In genomic region chr5:96718635-96719077, GRCh38 we compare ENCODE assay signal across 10 cellular contexts. TPM values are rescaled to one million over a fixed set of nuclear protein-coding genes. Genes with fewer than 3 reads are reported as not detected.
DNase-seq lines count a peak whose midpoint lies in the region; ATAC-seq and TF ChIP-seq lines count a peak whose summit lies in the region.
"Had no signal": no experiment of that assay in that cellular context is flagged by ENCODE, and none has a peak within 500 bp of the region (broad histone marks: within the 10 kb centered on the region; RNA-seq: fewer than 3 reads in every experiment).

No MANE protein-coding gene starts in this region.

- H3K27ac ChIP-seq in adrenal gland (peak overlapping the region in 1 of 5 donors; percentile 8), neuronal stem cell (replicated peaks; ENCODE audit: low read length) (no peak overlapping the region)
- H3K27ac ChIP-seq: HL-60 had no signal

- no peak overlapping the region for H2BK5ac ChIP-seq in neuronal stem cell (ENCODE audit: low read length)

- H3K14ac ChIP-seq in neuronal stem cell (ENCODE audit: low read length): no peak overlapping the region

- H2AK5ac ChIP-seq in neuronal stem cell (ENCODE audit: low read depth, low read length): no peak overlapping the region

- H3K23ac ChIP-seq in neuronal stem cell (ENCODE audit: low read depth, low read length, poor library complexity): no peak overlapping the region

- no peak overlapping the region for H2AFZ ChIP-seq in neuronal stem cell (ENCODE audit: low read length)

- H3K4me2 ChIP-seq in neuronal stem cell (ENCODE audit: insufficient read depth, low read length, poor library complexity, severe bottlenecking): no peak overlapping the region

- H3K9me3 ChIP-seq in adrenal gland (replicated peaks in 1 of 3): no peaks in the 10 kb centered on the region
- H3K9me3 ChIP-seq in neuronal stem cell (replicated peaks in 1 of 2; ENCODE audit: control insufficient read depth in 2 of 2, insufficient read depth in 1 of 2, low read depth in 1 of 2, low read length in 2 of 2): no peaks in the 10 kb centered on the region

- H3K4me1 ChIP-seq in adrenal gland (replicated peaks in 1 of 2) (peaks cover 10 to 40% of the 10 kb centered on the region in 2 donors), neuronal stem cell (ENCODE audit: control insufficient read depth in 2 of 2, insufficient read depth in 1 of 2, low read depth in 1 of 2, low read length in 2 of 2) (peaks cover 0 to 8% of the 10 kb centered on the region in 2 donors)

- no peak overlapping the region for H3K4ac ChIP-seq in neuronal stem cell (ENCODE audit: low read length)

- DNase-seq in activated naive CD4-positive, alpha-beta T cell treated with anti-CD3 and anti-CD28 coated beads, Interleukin-2, amount 50 U/mL, for 72 hours (ENCODE audit: low spot score in 2 of 2): no peak
- DNase-seq in activated naive CD4-positive, alpha-beta T cell treated with anti-CD3 and anti-CD28 coated beads, Interleukin-2, amount 10 ng/mL, durations not matched to agents 7 days and 5 days: no peak
- DNase-seq in adrenal gland (peak in 6 of 7 donors; percentile 53 to 81 (median 70)), kidney tubule cell (ENCODE audit: low spot score) (peak; percentile 93), NCI-H128 (lab: John Stamatoyannopoulos, UW; ENCODE audit: unreplicated experiment) (no peak), neuronal stem cell (ENCODE audit: low spot score) (no peak), SKM-1 (lab: John Stamatoyannopoulos, UW; ENCODE audit: unreplicated experiment) (no peak)
- DNase-seq: NCI-H526 had no signal

- intact Hi-C loops in adrenal gland (cut with DNase I): no loop called here

- H3K79me1 ChIP-seq in neuronal stem cell (ENCODE audit: low read depth, low read length): no peaks in the 10 kb centered on the region

- H2BK12ac ChIP-seq in neuronal stem cell (ENCODE audit: low read length): no peak overlapping the region

- H3K36me3 ChIP-seq in adrenal gland (replicated peaks in 1 of 2) (no peaks in the 10 kb centered on the region), neuronal stem cell (replicated peaks in 1 of 2; ENCODE audit: control insufficient read depth in 2 of 2, insufficient read depth in 2 of 2, low read length in 2 of 2) (no peaks in the 10 kb centered on the region)

- no peak overlapping the region for H4K8ac ChIP-seq in neuronal stem cell (ENCODE audit: low read depth, low read length)

- no peak overlapping the region for H2BK15ac ChIP-seq in neuronal stem cell (ENCODE audit: low read length)

- ATAC-seq in activated naive CD4-positive, alpha-beta T cell treated with anti-CD3 and anti-CD28 coated beads, Interleukin-2, amount 50 U/mL, for 72 hours: peak; percentile 12 to 44
- ATAC-seq in activated CD4-positive, CD25-positive, alpha-beta regulatory T cell treated with anti-CD3 and anti-CD28 coated beads, Interleukin-2, amount 50 U/mL, for 24 hours: no peak

- H3K9ac ChIP-seq in neuronal stem cell (ENCODE audit: low read depth, low read length, poor library complexity): no peak overlapping the region

- H3K4me1 Mint-ChIP-seq in activated naive CD4-positive, alpha-beta T cell treated with anti-CD3 and anti-CD28 coated beads, Interleukin-2, amount 10 ng/mL, durations not matched to agents 7 days and 5 days: peaks cover 22% of the 10 kb centered on the region

- peak overlapping the region in 1 of 2 donors; percentile 12 for H3K27ac Mint-ChIP-seq in activated naive CD4-positive, alpha-beta T cell treated with anti-CD3 and anti-CD28 coated beads, Interleukin-2, amount 50 U/mL, for 72 hours
- H3K27ac Mint-ChIP-seq in activated naive CD4-positive, alpha-beta T cell treated with anti-CD3 and anti-CD28 coated beads, Interleukin-2, amount 10 ng/mL, durations not matched to agents 7 days and 5 days: no peak overlapping the region

- no peaks in the 10 kb centered on the region for H3K27me3 Mint-ChIP-seq in activated naive CD4-positive, alpha-beta T cell treated with anti-CD3 and anti-CD28 coated beads, Interleukin-2, amount 10 ng/mL, durations not matched to agents 7 days and 5 days

- H2BK120ac ChIP-seq in neuronal stem cell (ENCODE audit: low read depth, low read length): no peak overlapping the region

- H3K4me3 ChIP-seq in adrenal gland: no peak overlapping the region
- no peak overlapping the region for H3K4me3 ChIP-seq in neuronal stem cell (ENCODE audit: low read length in 2 of 2)

- H3K4me3 Mint-ChIP-seq in activated naive CD4-positive, alpha-beta T cell treated with anti-CD3 and anti-CD28 coated beads, Interleukin-2, amount 10 ng/mL, durations not matched to agents 7 days and 5 days: no peak overlapping the region

- peaks cover 0 to 4% of the 10 kb centered on the region in 2 donors for H3K9me3 Mint-ChIP-seq in activated naive CD4-positive, alpha-beta T cell treated with anti-CD3 and anti-CD28 coated beads, Interleukin-2, amount 50 U/mL, for 72 hours
- no peaks in the 10 kb centered on the region for H3K9me3 Mint-ChIP-seq in activated naive CD4-positive, alpha-beta T cell treated with anti-CD3 and anti-CD28 coated beads, Interleukin-2, amount 10 ng/mL, durations not matched to agents 7 days and 5 days

- 59 to 79% (median 69%) methylated on average over 7 of the region's 7 CpGs for WGBS in adrenal gland, 4 donors
- no CpG with 5 or more reads among the region's 7 CpGs for WGBS in neuronal stem cell (ENCODE audit: extremely low coverage in 2 of 2, insufficient read length in 2 of 2, insufficient replicate concordance in 1 of 2), 2 donors

- no peak overlapping the region for H3K18ac ChIP-seq in neuronal stem cell (ENCODE audit: low read length)

- no peak overlapping the region for H4K91ac ChIP-seq in neuronal stem cell (ENCODE audit: low read depth, low read length, poor library complexity)

- peak in 1 of 6 experiments; percentile 7 for TF ChIP-seq CTCF in adrenal gland (IDR thresholded peaks at IDR 0.05)

- CTCF ChIA-PET in activated naive CD4-positive, alpha-beta T cell treated with anti-CD3 and anti-CD28 coated beads, Interleukin-2, amount 10 ng/mL, durations not matched to agents 7 days and 5 days (lab: Charles Lee): interaction anchor here (2.2 kb wide), 1 partner anchor 11 kb away, joined by 5 read pairs; no protein-coding TSS in a partner anchor

- no peaks in the 10 kb centered on the region for H3K36me3 Mint-ChIP-seq in activated naive CD4-positive, alpha-beta T cell treated with anti-CD3 and anti-CD28 coated beads, Interleukin-2, amount 50 U/mL, for 72 hours
- H3K36me3 Mint-ChIP-seq in activated naive CD4-positive, alpha-beta T cell treated with anti-CD3 and anti-CD28 coated beads, Interleukin-2, amount 10 ng/mL, durations not matched to agents 7 days and 5 days: peaks cover 9% of the 10 kb centered on the region

- TF ChIP-seq POLR2A in adrenal gland (IDR thresholded peaks at IDR 0.05): no peak

- no peaks in the 10 kb centered on the region for H3K27me3 ChIP-seq in adrenal gland
- H3K27me3 ChIP-seq in neuronal stem cell (ENCODE audit: control insufficient read depth in 3 of 3, insufficient read depth in 3 of 3, low read depth in 1 of 3, low read length in 3 of 3): no peaks in the 10 kb centered on the region

RNA-seq across cellular contexts. Expression of gene CAST, which starts 56.5 kb away (rescaled TPM):
- 100 to 1,000 TPM in 1 of 2 donors, 10 to 100 TPM in 1; 97.5 to 169 TPM for total RNA-seq in activated naive CD4-positive, alpha-beta T cell treated with anti-CD3 and anti-CD28 coated beads, Interleukin-2, amount 50 U/mL, for 72 hours
- 100 to 1,000 TPM; 130 to 229 (median 185) TPM for total RNA-seq in adrenal gland
- 100 to 1,000 TPM in 1 of 3 donors, 10 to 100 TPM in 2; 54.3 to 329 (median 81.6) TPM for polyA plus RNA-seq in adrenal gland
- 46.2 TPM for polyA plus RNA-seq in neuronal stem cell (2013, experiment 1 of 2)
- polyA plus RNA-seq in neuronal stem cell (2013, experiment 2 of 2): 48.1 TPM

Comparison
In these comparisons a context has a peak if more than half of its experiments do, and no peak if none do; other contexts are left out.
1. ATAC-seq: peak in activated naive CD4-positive, alpha-beta T cell treated with anti-CD3 and anti-CD28 coated beads, Interleukin-2, amount 50 U/mL, for 72 hours (2 of 2); none in activated CD4-positive, CD25-positive, alpha-beta regulatory T cell treated with anti-CD3 and anti-CD28 coated beads, Interleukin-2, amount 50 U/mL, for 24 hours (0 of 2).
2. DNase-seq: peak in adrenal gland (6 of 7) and kidney tubule cell (single experiment); none in activated naive CD4-positive, alpha-beta T cell treated with anti-CD3 and anti-CD28 coated beads, Interleukin-2, amount 50 U/mL, for 72 hours (0 of 2), activated naive CD4-positive, alpha-beta T cell treated with anti-CD3 and anti-CD28 coated beads, Interleukin-2, amount 10 ng/mL, durations not matched to agents 7 days and 5 days (single experiment), NCI-H128 (single experiment), neuronal stem cell (single experiment) and SKM-1 (single experiment).